In the genomic region with DNA sequence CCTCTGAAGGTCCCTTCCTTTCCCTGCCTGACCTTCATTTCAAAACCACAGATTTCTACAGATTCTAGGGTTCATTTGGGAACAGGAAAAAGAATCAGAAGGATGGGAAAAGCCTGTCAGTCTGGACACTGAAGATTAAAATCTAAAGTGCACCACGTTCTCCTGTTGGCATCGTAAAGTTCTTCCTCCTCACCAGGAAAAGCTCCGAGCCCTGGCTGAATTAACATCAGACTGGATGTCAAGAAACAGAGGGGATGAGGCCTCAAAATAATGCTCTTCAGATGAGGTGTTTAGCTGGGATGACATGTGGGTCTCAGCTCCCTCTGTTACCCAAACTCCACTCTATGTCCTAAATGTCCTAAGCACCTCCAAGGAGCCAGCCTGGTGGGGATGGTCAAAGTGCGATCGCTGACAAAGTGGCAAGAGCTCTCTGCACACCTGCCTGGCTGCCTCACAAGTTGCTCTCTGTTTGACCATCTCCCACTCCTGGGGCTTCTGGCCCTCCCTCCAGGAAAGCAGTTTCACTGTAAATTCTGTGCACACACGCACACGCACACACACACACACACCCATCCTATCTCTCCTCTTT, we compare ENCODE assay signal across 11 cellular contexts. TPM values are rescaled to one million over a fixed set of nuclear protein-coding genes. Genes with fewer than 3 reads are reported as not detected.
DNase-seq lines count a peak whose midpoint lies in the region; ATAC-seq, FAIRE-seq and TF ChIP-seq lines count a peak whose summit lies in the region.
"Had no signal": no experiment of that assay in that cellular context is flagged by ENCODE, and none has a peak within 500 bp of the region (broad histone marks: within the 10 kb centered on the region; RNA-seq: fewer than 3 reads in every experiment).

No MANE protein-coding gene starts in this region.

- H3K18ac ChIP-seq in mesenchymal stem cell (ENCODE audit: low read depth in 1 of 2, low read length in 2 of 2), result no peak overlapping the region

- H2BK15ac ChIP-seq in mesenchymal stem cell (ENCODE audit: low read depth, poor library complexity, severe bottlenecking), result no peak overlapping the region

- H3K27ac ChIP-seq in HepG2 (ENCODE audit: extremely low read length, insufficient read depth, low read length) (no peak overlapping the region), right lobe of liver (no peak overlapping the region), astrocyte (ENCODE audit: low read depth, low read length) (no peak overlapping the region), mesenchymal stem cell (ENCODE audit: low read length, poor library complexity, severe bottlenecking) (no peak overlapping the region), vagina (peak overlapping the region; percentile 84)

- no peak overlapping the region for H4K91ac ChIP-seq in mesenchymal stem cell (ENCODE audit: low read length)

- H3K4me3 ChIP-seq in HepG2 (replicated peaks in 1 of 3; ENCODE audit: insufficient read depth in 1 of 3, low read depth in 2 of 3, low read length in 3 of 3), result peak overlapping the region; percentile 10 to 91 (median 79); a peak in 3 of 6 replicates
- no peak overlapping the region for H3K4me3 ChIP-seq in right lobe of liver
- peak overlapping the region; percentile 66 for H3K4me3 ChIP-seq in astrocyte (ENCODE audit: insufficient read depth, low read depth, low read length)
- peak overlapping the region in 1 of 2 experiments; percentile 88 for H3K4me3 ChIP-seq in mesenchymal stem cell (ENCODE audit: insufficient read depth in 1 of 2, low read depth in 1 of 2, low read length in 2 of 2)
- peak overlapping the region; percentile 67 to 100 for H3K4me3 ChIP-seq in vagina

- H2BK12ac ChIP-seq in mesenchymal stem cell (ENCODE audit: low read length in 2 of 2), result no peak overlapping the region

- H3K9me3 ChIP-seq in HepG2 (ENCODE audit: low read length) (no peaks in the 10 kb centered on the region), right lobe of liver (no peaks in the 10 kb centered on the region), astrocyte (ENCODE audit: insufficient read depth, low read depth, low read length) (no peaks in the 10 kb centered on the region), mesenchymal stem cell (ENCODE audit: control insufficient read depth, low read length) (no peaks in the 10 kb centered on the region), vagina (no peaks in the 10 kb centered on the region)

- FAIRE-seq in HepG2 (lab: Jason Lieb, UNC) (no peak), astrocyte (lab: Jason Lieb, UNC) (no peak)

- H2AK5ac ChIP-seq in mesenchymal stem cell (ENCODE audit: low read length, severe bottlenecking), result no peak overlapping the region

- H2AFZ ChIP-seq in HepG2 (ENCODE audit: low read length) (no peak overlapping the region), astrocyte (ENCODE audit: low read depth, low read length) (no peak overlapping the region), mesenchymal stem cell (ENCODE audit: low read depth, low read length) (no peak overlapping the region)

- in situ Hi-C loops in HepG2 (cut with HindIII; ENCODE audit: extremely low pct_ligation_motif_present, low pct_unique_long_range_greater_than_20kb), result no loop called here

- H3K36me3 Mint-ChIP-seq in astrocyte (ENCODE audit: low read depth, unreplicated experiment), result peaks cover 16% of the 10 kb centered on the region

- peaks cover 8% of the 10 kb centered on the region; the same call in 1 of the 2 replicates for H4K20me1 ChIP-seq in HepG2 (ENCODE audit: insufficient read depth, low read length)
- peaks cover 59% of the 10 kb centered on the region for H4K20me1 ChIP-seq in astrocyte (ENCODE audit: insufficient read depth, low read length)

- H3K9ac ChIP-seq in HepG2 (ENCODE audit: insufficient read depth, low read depth, low read length) (peak overlapping the region; percentile 82; the same call in 1 of the 2 replicates), astrocyte (ENCODE audit: low read length) (peak overlapping the region; percentile 86), mesenchymal stem cell (ENCODE audit: low read length) (peak overlapping the region; percentile 94)

- H3K79me2 ChIP-seq in HepG2 (ENCODE audit: insufficient read depth, low read length) (peaks cover 43% of the 10 kb centered on the region), astrocyte (ENCODE audit: insufficient read depth, low read length) (peaks cover 65% of the 10 kb centered on the region)

- H3K4me1 Mint-ChIP-seq in astrocyte (ENCODE audit: low read depth, unreplicated experiment), result peaks cover 27% of the 10 kb centered on the region

- H3K36me3 ChIP-seq in HepG2 (replicated peaks in 1 of 2; ENCODE audit: control insufficient read depth in 1 of 2, insufficient read depth in 2 of 2, low read length in 2 of 2) (peaks cover 0 to 16% of the 10 kb centered on the region in 2 experiments; a peak in 3 of 5 replicates), right lobe of liver (no peaks in the 10 kb centered on the region), astrocyte (ENCODE audit: insufficient read depth, low read length) (peaks cover 11% of the 10 kb centered on the region), mesenchymal stem cell (ENCODE audit: control insufficient read depth in 1 of 2, insufficient read depth in 2 of 2, low read depth in 1 of 2, low read length in 2 of 2) (peaks cover 9 to 20% of the 10 kb centered on the region in 2 experiments), vagina (no peaks in the 10 kb centered on the region)

- BruUV-seq in HepG2 (replicated peaks; lab: Mats Ljungman, UMichigan), result TSS peak; percentile 54

- H3K27me3 Mint-ChIP-seq in astrocyte (ENCODE audit: low read depth, unreplicated experiment), result no peaks in the 10 kb centered on the region

- no peak for TF ChIP-seq EP300 in HepG2 (IDR thresholded peaks at IDR 0.05; ENCODE audit: low read depth in 2 of 2, low read length in 2 of 2)
- no peak for TF ChIP-seq EP300 in HepG2 (CRISPR knock-in tag; IDR thresholded peaks at IDR 0.05; ENCODE audit: borderline replicate concordance)

- H3K4me3 Mint-ChIP-seq in astrocyte (ENCODE audit: unreplicated experiment), result peak overlapping the region; percentile 95

- no peak overlapping the region for H2BK120ac ChIP-seq in mesenchymal stem cell (ENCODE audit: low read depth, low read length)

- H2BK5ac ChIP-seq in mesenchymal stem cell (ENCODE audit: low read depth, low read length, poor library complexity, severe bottlenecking), result no peak overlapping the region

- DNase-seq in HepG2 (ENCODE audit: low spot score) (no peak), right lobe of liver (no peak), astrocyte (ENCODE audit: low read depth) (no peak), mesenchymal stem cell (peak; percentile 26), vagina (ENCODE audit: extremely low spot score in 2 of 2) (no peak), omental fat pad (ENCODE audit: low spot score) (no peak), NCI-H2171 (lab: John Stamatoyannopoulos, UW) (no peak)
- DNase-seq: activated CD4-positive, alpha-beta T cell treated with anti-CD3 and anti-CD28 coated beads, Interleukin-2, amount 50 U/mL, for 48 hours; NCI-H510A treated with DMSO at 0.1 percent for 48 hours had no signal

- H3K23ac ChIP-seq in mesenchymal stem cell (ENCODE audit: low read length in 2 of 2), result peak overlapping the region in 1 of 2 experiments; percentile 46

- TF ChIP-seq RAD21 in HepG2 (CRISPR knock-in tag; IDR thresholded peaks at IDR 0.05), result no peak

- no peak overlapping the region for H3K4ac ChIP-seq in mesenchymal stem cell (ENCODE audit: low read depth in 1 of 2, low read length in 2 of 2)

- H3K9me3 Mint-ChIP-seq in astrocyte (ENCODE audit: unreplicated experiment), result no peaks in the 10 kb centered on the region

- no peak for TF ChIP-seq CTCF in HepG2 (CRISPR knock-in tag; IDR thresholded peaks at IDR 0.05)
- no peak for TF ChIP-seq CTCF in right lobe of liver (IDR thresholded peaks at IDR 0.05)
- TF ChIP-seq CTCF in astrocyte (IDR thresholded peaks at IDR 0.05; ENCODE audit: insufficient read depth, low read depth, low read length), result no peak
- TF ChIP-seq CTCF in vagina (IDR thresholded peaks at IDR 0.05), result no peak
- no peak for TF ChIP-seq CTCF in omental fat pad (IDR thresholded peaks at IDR 0.05)

- POLR2A ChIA-PET in HepG2 (lab: Yijun Ruan, JAX), result interaction anchor here (1.6 kb wide), 1 partner anchor 14 kb away, joined by 3 read pairs; no protein-coding TSS in a partner anchor

- no peak overlapping the region for H3K14ac ChIP-seq in mesenchymal stem cell (ENCODE audit: low read length in 2 of 2)

- intact Hi-C loops in HepG2 (cut with micrococcal nuclease; ENCODE audit: unreplicated experiment) (loop anchor here (5.0 kb wide), 1 partner anchor 43 kb away; the partner anchor contains the start of gene INPP5K), right lobe of liver (cut with DNase I) (no loop called here), vagina (cut with DNase I) (no loop called here)

- H3K27me3 ChIP-seq in HepG2 (ENCODE audit: control insufficient read depth in 1 of 2, insufficient read depth in 2 of 2, low read length in 2 of 2), result 0 out of 5 replicates have a peak, but pooled peaks cover 0 to 7% of the 10 kb centered on the region in 2 experiments
- H3K27me3 ChIP-seq in right lobe of liver, result no peaks in the 10 kb centered on the region
- H3K27me3 ChIP-seq in astrocyte (ENCODE audit: insufficient read depth, low read length), result no peaks in the 10 kb centered on the region
- no peaks in the 10 kb centered on the region for H3K27me3 ChIP-seq in mesenchymal stem cell (ENCODE audit: control insufficient read depth in 1 of 2, insufficient read depth in 1 of 2, low read length in 2 of 2)
- H3K27me3 ChIP-seq in vagina, result no peaks in the 10 kb centered on the region

- H3K4me1 ChIP-seq in HepG2 (ENCODE audit: insufficient read depth, low read length), result peaks cover 38% of the 10 kb centered on the region
- H3K4me1 ChIP-seq in right lobe of liver, result peaks cover 0 to 23% (median 5%) of the 10 kb centered on the region in 4 donors
- H3K4me1 ChIP-seq in astrocyte (ENCODE audit: insufficient read depth, low read length), result peaks cover 21% of the 10 kb centered on the region
- peaks cover 30% of the 10 kb centered on the region for H3K4me1 ChIP-seq in mesenchymal stem cell (ENCODE audit: control insufficient read depth, insufficient read depth, low read depth, low read length)
- peaks cover 68% of the 10 kb centered on the region for H3K4me1 ChIP-seq in vagina

- TF ChIP-seq POLR2A in HepG2 (IDR thresholded peaks at IDR 0.05; ENCODE audit: insufficient read depth in 1 of 2, low read depth in 2 of 2, low read length in 2 of 2), result no peak
- TF ChIP-seq POLR2A in right lobe of liver (IDR thresholded peaks at IDR 0.05), result no peak
- no peak for TF ChIP-seq POLR2A in vagina (IDR thresholded peaks at IDR 0.05)

- H3K4me2 ChIP-seq in HepG2 (ENCODE audit: low read depth, low read length) (peak overlapping the region; percentile 93), astrocyte (ENCODE audit: low read length) (peak overlapping the region; percentile 99), mesenchymal stem cell (ENCODE audit: low read length, poor library complexity, severe bottlenecking) (peak overlapping the region; percentile 78)

- peaks cover 30% of the 10 kb centered on the region for H3K79me1 ChIP-seq in mesenchymal stem cell (replicated peaks; ENCODE audit: low read length, poor library complexity, severe bottlenecking)

- WGBS in HepG2 (ENCODE audit: low lambda C conversion rate), result 83% methylated on average over 7 of the region's 7 CpGs
- 73% methylated on average over 7 of the region's 7 CpGs for WGBS in right lobe of liver (ENCODE audit: insufficient coverage, low coverage, low lambda C conversion rate, missing lambda C conversion rate)
- WGBS in mesenchymal stem cell, result 84% methylated on average over 6 of the region's 7 CpGs

- H4K8ac ChIP-seq in mesenchymal stem cell (ENCODE audit: low read length), result no peak overlapping the region

- no peak overlapping the region for H3K27ac Mint-ChIP-seq in astrocyte (ENCODE audit: unreplicated experiment)

- CTCF ChIA-PET in HepG2 (lab: Yijun Ruan, JAX; ENCODE audit: low intra/inter-chr PET ratio, low total read pairs), result no interaction called here

- ATAC-seq in HepG2 (no peak), right lobe of liver (no peak), GM21367 (IDR thresholded peaks at IDR 0.05; ENCODE audit: unreplicated experiment) (no peak), omental fat pad (ENCODE audit: low FRiP score) (no peak)
- ATAC-seq: esophagus mucosa had no signal

RNA-seq across cellular contexts. Expression of gene PITPNA, which starts 1.9 kb away (rescaled TPM):
- 14.3 and 15.5 TPM in 2 replicates for total RNA-seq in HepG2 (2016; rRNA removed; fragmentation: Illumina TruSeq; extraction: Trizol)
- 12.3 and 14.3 TPM in 2 replicates for total RNA-seq in HepG2 (2016; cell fraction: cytosol; rRNA removed; fragmentation: Illumina TruSeq; extraction: Trizol; ENCODE audit: low read depth)
- 14.3 and 15.2 TPM in 2 replicates for total RNA-seq in HepG2 (2016; cell fraction: insoluble cytoplasmic fraction; rRNA removed; fragmentation: Illumina TruSeq; extraction: Trizol)
- total RNA-seq in HepG2 (2016; cell fraction: membrane; rRNA removed; fragmentation: Illumina TruSeq; extraction: Trizol), result 10.2 and 12.2 TPM in 2 replicates
- total RNA-seq in HepG2 (2016; cell fraction: nucleus; rRNA removed; fragmentation: Illumina TruSeq; extraction: Trizol), result 7.5 and 8.0 TPM in 2 replicates
- 20.7 and 23.7 TPM in 2 replicates for polyA plus RNA-seq in HepG2 (2011; rRNA removed)
- polyA plus RNA-seq in HepG2 (2011; cell fraction: cytosol; rRNA removed), result 15.2 and 22.5 TPM in 2 replicates
- polyA plus RNA-seq in HepG2 (2011; cell fraction: nucleus; rRNA removed), result 21.9 and 25.0 TPM in 2 replicates
- 23.5 and 27.9 TPM in 2 replicates for polyA plus RNA-seq in HepG2 (2012)
- 13.6 and 17.3 TPM in 2 replicates for polyA plus RNA-seq in HepG2 (2016; cell fraction: cytosol; fragmentation: Illumina TruSeq; extraction: Trizol; ENCODE audit: low read depth)
- 33.8 and 40.9 TPM in 2 replicates for polyA plus RNA-seq in HepG2 (2016; cell fraction: insoluble cytoplasmic fraction; fragmentation: Illumina TruSeq; extraction: Trizol; ENCODE audit: low read depth)
- polyA plus RNA-seq in HepG2 (2016; cell fraction: membrane; fragmentation: Illumina TruSeq; extraction: Trizol; ENCODE audit: low read depth), result 21.2 and 22.5 TPM in 2 replicates
- 37.8 and 46.2 TPM in 2 replicates for polyA plus RNA-seq in HepG2 (2016; cell fraction: nucleus; fragmentation: Illumina TruSeq; extraction: Trizol; ENCODE audit: insufficient read depth, low read depth)
- 11.3 and 29.3 TPM in 2 replicates for polyA minus RNA-seq in HepG2 (2011; rRNA and poly(A)+ RNA removed; ENCODE audit: low replicate concordance)
- polyA minus RNA-seq in HepG2 (2011; cell fraction: cytosol; rRNA and poly(A)+ RNA removed), result 7.8 and 9.6 TPM in 2 replicates
- polyA minus RNA-seq in HepG2 (2011; cell fraction: nucleus; rRNA and poly(A)+ RNA removed), result 6.8 and 7.5 TPM in 2 replicates
- total RNA-seq in right lobe of liver, result 10 to 100 TPM; 24.0 to 43.4 (median 29.8) TPM
- 69.1 and 79.3 TPM in 2 replicates for total RNA-seq in astrocyte
- polyA plus RNA-seq in mesenchymal stem cell (2013, experiment 1 of 2), result 71.7 TPM
- polyA plus RNA-seq in mesenchymal stem cell (2013, experiment 2 of 2), result 78.4 TPM
- 46.4 TPM for total RNA-seq in vagina
- 10 to 100 TPM; 27.6 to 49.7 (median 33.7) TPM for total RNA-seq in omental fat pad

RNA-seq across cellular contexts. Expression of gene INPP5K, which starts 44.3 kb away (rescaled TPM):
- total RNA-seq in HepG2 (2016; rRNA removed; fragmentation: Illumina TruSeq; extraction: Trizol) (4.3 and 4.8 TPM in 2 replicates), right lobe of liver (10 to 100 TPM; 12.7 to 22.6 (median 18.2) TPM), astrocyte (26.4 and 26.7 TPM in 2 replicates), vagina (96.0 TPM), omental fat pad (100 to 1,000 TPM; 103 to 279 (median 153) TPM)
- 1.1 and 1.2 TPM in 2 replicates for total RNA-seq in HepG2 (2016; cell fraction: cytosol; rRNA removed; fragmentation: Illumina TruSeq; extraction: Trizol; ENCODE audit: low read depth)
- total RNA-seq in HepG2 (2016; cell fraction: insoluble cytoplasmic fraction; rRNA removed; fragmentation: Illumina TruSeq; extraction: Trizol), result 3.0 and 4.9 TPM in 2 replicates
- 3.8 TPM in 2 replicates for total RNA-seq in HepG2 (2016; cell fraction: membrane; rRNA removed; fragmentation: Illumina TruSeq; extraction: Trizol)
- 2.6 and 3.9 TPM in 2 replicates for total RNA-seq in HepG2 (2016; cell fraction: nucleus; rRNA removed; fragmentation: Illumina TruSeq; extraction: Trizol)
- polyA plus RNA-seq in HepG2 (2011; rRNA removed), result 9.3 and 9.6 TPM in 2 replicates
- polyA plus RNA-seq in HepG2 (2011; cell fraction: cytosol; rRNA removed), result 7.3 and 11.5 TPM in 2 replicates
- polyA plus RNA-seq in HepG2 (2011; cell fraction: nucleus; rRNA removed), result 14.7 and 18.6 TPM in 2 replicates
- 4.4 and 6.6 TPM in 2 replicates for polyA plus RNA-seq in HepG2 (2012)
- polyA plus RNA-seq in HepG2 (2016; cell fraction: cytosol; fragmentation: Illumina TruSeq; extraction: Trizol; ENCODE audit: low read depth), result 1.7 and 3.1 TPM in 2 replicates
- polyA plus RNA-seq in HepG2 (2016; cell fraction: insoluble cytoplasmic fraction; fragmentation: Illumina TruSeq; extraction: Trizol; ENCODE audit: low read depth), result 3.3 and 4.8 TPM in 2 replicates
- polyA plus RNA-seq in HepG2 (2016; cell fraction: membrane; fragmentation: Illumina TruSeq; extraction: Trizol; ENCODE audit: low read depth), result 3.5 and 4.2 TPM in 2 replicates
- 8.4 and 9.9 TPM in 2 replicates for polyA plus RNA-seq in HepG2 (2016; cell fraction: nucleus; fragmentation: Illumina TruSeq; extraction: Trizol; ENCODE audit: insufficient read depth, low read depth)
- 26.2 and 71.2 TPM in 2 replicates for polyA minus RNA-seq in HepG2 (2011; rRNA and poly(A)+ RNA removed; ENCODE audit: low replicate concordance)
- 6.0 and 7.6 TPM in 2 replicates for polyA minus RNA-seq in HepG2 (2011; cell fraction: cytosol; rRNA and poly(A)+ RNA removed)
- 11.9 and 12.7 TPM in 2 replicates for polyA minus RNA-seq in HepG2 (2011; cell fraction: nucleus; rRNA and poly(A)+ RNA removed)
- polyA plus RNA-seq in mesenchymal stem cell (2013, experiment 1 of 2), result 18.7 TPM
- polyA plus RNA-seq in mesenchymal stem cell (2013, experiment 2 of 2), result 20.5 TPM

Comparison
In these comparisons a context has a peak if more than half of its experiments do, and no peak if none do; other contexts are left out.
1. H3K4me3 ChIP-seq: peak in HepG2 (3 of 3), astrocyte (single experiment) and vagina (2 of 2); none in right lobe of liver (0 of 3).
2. Peak in every context shown above with its lines, with median percentiles within 50 percentile points of each other: H3K4me2 ChIP-seq and H3K9ac ChIP-seq.